In the genomic region with DNA sequence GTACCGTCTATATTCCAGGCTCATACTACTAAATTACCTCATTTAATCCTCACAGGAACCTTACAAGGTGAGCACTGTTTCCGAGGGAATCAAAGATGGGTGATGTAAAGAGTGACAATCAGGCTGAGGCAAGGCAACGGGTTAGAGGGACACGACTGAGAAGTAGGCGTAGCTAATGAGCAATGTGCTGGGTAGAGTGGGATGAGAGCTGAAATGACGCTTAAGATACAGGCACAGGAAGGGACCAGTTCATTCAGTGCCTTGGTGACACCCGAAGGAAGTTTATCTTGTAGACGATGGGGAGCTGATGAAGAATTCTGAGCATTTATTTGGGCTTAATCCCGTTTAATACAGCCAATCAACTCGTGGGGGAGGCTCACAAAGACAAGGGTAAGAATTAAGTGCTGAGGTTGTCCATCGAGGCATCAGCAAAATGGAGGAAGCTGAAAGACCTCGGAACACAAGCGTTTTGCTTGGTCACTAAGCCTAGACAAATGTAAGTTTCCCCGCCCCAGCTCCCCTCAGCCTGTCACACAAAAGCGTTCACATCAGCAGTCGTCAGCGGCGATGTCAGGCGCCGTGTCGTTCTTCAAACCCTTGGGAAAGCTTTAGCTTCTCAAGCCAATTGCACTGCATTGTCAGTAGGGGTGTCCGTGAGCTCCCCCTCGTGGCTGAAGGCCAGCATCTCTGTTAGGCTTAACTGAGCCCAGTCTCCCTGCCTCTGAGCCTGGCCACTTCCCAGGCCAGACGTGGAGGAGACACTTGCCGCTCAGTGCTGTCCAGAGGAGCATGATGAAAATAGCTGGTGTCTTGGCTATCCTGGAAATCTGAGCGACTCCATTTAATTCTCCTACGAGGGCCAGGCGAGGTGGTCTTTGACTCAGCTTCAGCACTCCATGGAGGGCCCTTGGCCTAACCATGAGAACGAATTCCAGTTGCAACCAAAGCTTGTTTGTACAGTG, we compare ENCODE assay signal across 1 cellular context.
A peak's percentile ranks its signal among the peaks of the same experiment; 100 is the strongest.
TF ChIP-seq lines count a peak whose summit lies in the region.

No MANE protein-coding gene starts in this region.

TF ChIP-seq in HepG2, 621 proteins besides CTCF, POLR2A, EP300 and RAD21 (continued from another document and continues in another):
- TF ChIP-seq ZNF12 (CRISPR knock-in tag; IDR thresholded peaks at IDR 0.05), result 0 out of 2 replicates have a peak, but pooled peaks have one; percentile 7
- TF ChIP-seq, protein P1, sequence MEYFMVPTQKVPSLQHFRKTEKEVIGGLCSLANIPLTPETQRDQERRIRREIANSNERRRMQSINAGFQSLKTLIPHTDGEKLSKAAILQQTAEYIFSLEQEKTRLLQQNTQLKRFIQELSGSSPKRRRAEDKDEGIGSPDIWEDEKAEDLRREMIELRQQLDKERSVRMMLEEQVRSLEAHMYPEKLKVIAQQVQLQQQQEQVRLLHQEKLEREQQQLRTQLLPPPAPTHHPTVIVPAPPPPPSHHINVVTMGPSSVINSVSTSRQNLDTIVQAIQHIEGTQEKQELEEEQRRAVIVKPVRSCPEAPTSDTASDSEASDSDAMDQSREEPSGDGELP (IDR thresholded peaks at IDR 0.05; ENCODE audit: borderline replicate concordance, low read depth), result no peak
- peak; percentile 74 for TF ChIP-seq ZNF883 (CRISPR knock-in tag; IDR thresholded peaks at IDR 0.05; ENCODE audit: not compliant biosample characterization)
- peak; percentile 61 for TF ChIP-seq GABPB1 (CRISPR knock-in tag; IDR thresholded peaks at IDR 0.05)
- no peak for TF ChIP-seq GTF2F1 (IDR thresholded peaks at IDR 0.05; ENCODE audit: low read length)
- TF ChIP-seq ZNF383 (CRISPR knock-in tag; IDR thresholded peaks at IDR 0.05; ENCODE audit: borderline replicate concordance), result peak; percentile 28; the same call in 1 of the 2 replicates
- TF ChIP-seq KAT2B (IDR thresholded peaks at IDR 0.05; ENCODE audit: borderline replicate concordance, low read depth, low read length), result no peak
- TF ChIP-seq ARNT (IDR thresholded peaks at IDR 0.05), result no peak
- 0 out of 2 replicates have a peak, but pooled peaks have one; percentile 14 for TF ChIP-seq NR2C2 (CRISPR knock-in tag; IDR thresholded peaks at IDR 0.05; ENCODE audit: borderline replicate concordance)
- 0 out of 2 replicates have a peak, but pooled peaks have one; percentile 49 for TF ChIP-seq ZNF44 (CRISPR knock-in tag; IDR thresholded peaks at IDR 0.05)
- peak; percentile 39; the same call in 1 of the 2 replicates for TF ChIP-seq BCL6 (CRISPR knock-in tag; IDR thresholded peaks at IDR 0.05)
- no peak for TF ChIP-seq SMARCC2 (IDR thresholded peaks at IDR 0.05)
- 0 out of 2 replicates have a peak, but pooled peaks have one; percentile 59 for TF ChIP-seq MTA1 (CRISPR knock-in tag; IDR thresholded peaks at IDR 0.05; ENCODE audit: borderline replicate concordance)
- TF ChIP-seq ZNF556 (CRISPR knock-in tag; IDR thresholded peaks at IDR 0.05; ENCODE audit: borderline replicate concordance), result peak; percentile 95
- peak in 1 of 2 experiments; percentile 58; a peak in 1 of 4 replicates for TF ChIP-seq KLF16 (CRISPR knock-in tag; IDR thresholded peaks at IDR 0.05)
- TF ChIP-seq, protein P2, sequence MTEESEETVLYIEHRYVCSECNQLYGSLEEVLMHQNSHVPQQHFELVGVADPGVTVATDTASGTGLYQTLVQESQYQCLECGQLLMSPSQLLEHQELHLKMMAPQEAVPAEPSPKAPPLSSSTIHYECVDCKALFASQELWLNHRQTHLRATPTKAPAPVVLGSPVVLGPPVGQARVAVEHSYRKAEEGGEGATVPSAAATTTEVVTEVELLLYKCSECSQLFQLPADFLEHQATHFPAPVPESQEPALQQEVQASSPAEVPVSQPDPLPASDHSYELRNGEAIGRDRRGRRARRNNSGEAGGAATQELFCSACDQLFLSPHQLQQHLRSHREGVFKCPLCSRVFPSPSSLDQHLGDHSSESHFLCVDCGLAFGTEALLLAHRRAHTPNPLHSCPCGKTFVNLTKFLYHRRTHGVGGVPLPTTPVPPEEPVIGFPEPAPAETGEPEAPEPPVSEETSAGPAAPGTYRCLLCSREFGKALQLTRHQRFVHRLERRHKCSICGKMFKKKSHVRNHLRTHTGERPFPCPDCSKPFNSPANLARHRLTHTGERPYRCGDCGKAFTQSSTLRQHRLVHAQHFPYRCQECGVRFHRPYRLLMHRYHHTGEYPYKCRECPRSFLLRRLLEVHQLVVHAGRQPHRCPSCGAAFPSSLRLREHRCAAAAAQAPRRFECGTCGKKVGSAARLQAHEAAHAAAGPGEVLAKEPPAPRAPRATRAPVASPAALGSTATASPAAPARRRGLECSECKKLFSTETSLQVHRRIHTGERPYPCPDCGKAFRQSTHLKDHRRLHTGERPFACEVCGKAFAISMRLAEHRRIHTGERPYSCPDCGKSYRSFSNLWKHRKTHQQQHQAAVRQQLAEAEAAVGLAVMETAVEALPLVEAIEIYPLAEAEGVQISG (CRISPR knock-in tag; IDR thresholded peaks at IDR 0.05), result peak; percentile 72; the same call in 1 of the 2 replicates
- TF ChIP-seq ZNF879 (CRISPR knock-in tag; IDR thresholded peaks at IDR 0.05), result no peak
- 0 out of 2 replicates have a peak, but pooled peaks have one; percentile 68 for TF ChIP-seq ZNF75D (CRISPR knock-in tag; IDR thresholded peaks at IDR 0.05; ENCODE audit: borderline replicate concordance)
- 0 out of 2 replicates have a peak, but pooled peaks have one; percentile 9 for TF ChIP-seq FOXA3 (CRISPR knock-in tag; IDR thresholded peaks at IDR 0.05)
- TF ChIP-seq, protein P3, sequence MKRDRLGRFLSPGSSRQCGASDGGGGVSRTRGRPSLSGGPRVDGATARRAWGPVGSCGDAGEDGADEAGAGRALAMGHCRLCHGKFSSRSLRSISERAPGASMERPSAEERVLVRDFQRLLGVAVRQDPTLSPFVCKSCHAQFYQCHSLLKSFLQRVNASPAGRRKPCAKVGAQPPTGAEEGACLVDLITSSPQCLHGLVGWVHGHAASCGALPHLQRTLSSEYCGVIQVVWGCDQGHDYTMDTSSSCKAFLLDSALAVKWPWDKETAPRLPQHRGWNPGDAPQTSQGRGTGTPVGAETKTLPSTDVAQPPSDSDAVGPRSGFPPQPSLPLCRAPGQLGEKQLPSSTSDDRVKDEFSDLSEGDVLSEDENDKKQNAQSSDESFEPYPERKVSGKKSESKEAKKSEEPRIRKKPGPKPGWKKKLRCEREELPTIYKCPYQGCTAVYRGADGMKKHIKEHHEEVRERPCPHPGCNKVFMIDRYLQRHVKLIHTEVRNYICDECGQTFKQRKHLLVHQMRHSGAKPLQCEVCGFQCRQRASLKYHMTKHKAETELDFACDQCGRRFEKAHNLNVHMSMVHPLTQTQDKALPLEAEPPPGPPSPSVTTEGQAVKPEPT (CRISPR knock-in tag; IDR thresholded peaks at IDR 0.05; ENCODE audit: low read depth), result peak; percentile 65; the same call in 1 of the 2 replicates
- TF ChIP-seq ZFP1 (CRISPR knock-in tag; IDR thresholded peaks at IDR 0.05), result no peak
- TF ChIP-seq HDAC6 (IDR thresholded peaks at IDR 0.05; ENCODE audit: low read depth, low read length), result no peak
- TF ChIP-seq BRCA1 (CRISPR knock-in tag; IDR thresholded peaks at IDR 0.05), result no peak
- peak; percentile 39 for TF ChIP-seq ZFP36 (IDR thresholded peaks at IDR 0.05; ENCODE audit: borderline replicate concordance, low read depth, low read length, partially characterized antibody)
- 0 out of 2 replicates have a peak, but pooled peaks have one; percentile 46 for TF ChIP-seq ZNF543 (CRISPR knock-in tag; IDR thresholded peaks at IDR 0.05)
- peak; percentile 92 for TF ChIP-seq ZNF224 (CRISPR knock-in tag; IDR thresholded peaks at IDR 0.05)
- no peak for TF ChIP-seq ZFAT (CRISPR knock-in tag; conservative IDR thresholded peaks at IDR 0.05)
- no peak for TF ChIP-seq FLYWCH1 (CRISPR knock-in tag; IDR thresholded peaks at IDR 0.05)
- TF ChIP-seq, protein P4, sequence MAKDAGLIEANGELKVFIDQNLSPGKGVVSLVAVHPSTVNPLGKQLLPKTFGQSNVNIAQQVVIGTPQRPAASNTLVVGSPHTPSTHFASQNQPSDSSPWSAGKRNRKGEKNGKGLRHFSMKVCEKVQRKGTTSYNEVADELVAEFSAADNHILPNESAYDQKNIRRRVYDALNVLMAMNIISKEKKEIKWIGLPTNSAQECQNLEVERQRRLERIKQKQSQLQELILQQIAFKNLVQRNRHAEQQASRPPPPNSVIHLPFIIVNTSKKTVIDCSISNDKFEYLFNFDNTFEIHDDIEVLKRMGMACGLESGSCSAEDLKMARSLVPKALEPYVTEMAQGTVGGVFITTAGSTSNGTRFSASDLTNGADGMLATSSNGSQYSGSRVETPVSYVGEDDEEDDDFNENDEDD (CRISPR knock-in tag; IDR thresholded peaks at IDR 0.05; ENCODE audit: borderline replicate concordance), result 0 out of 2 replicates have a peak, but pooled peaks have one; percentile 15
- TF ChIP-seq ZNF510 (CRISPR knock-in tag; IDR thresholded peaks at IDR 0.05; ENCODE audit: low read depth), result 0 out of 2 replicates have a peak, but pooled peaks have one; percentile 58
- TF ChIP-seq, protein P5, sequence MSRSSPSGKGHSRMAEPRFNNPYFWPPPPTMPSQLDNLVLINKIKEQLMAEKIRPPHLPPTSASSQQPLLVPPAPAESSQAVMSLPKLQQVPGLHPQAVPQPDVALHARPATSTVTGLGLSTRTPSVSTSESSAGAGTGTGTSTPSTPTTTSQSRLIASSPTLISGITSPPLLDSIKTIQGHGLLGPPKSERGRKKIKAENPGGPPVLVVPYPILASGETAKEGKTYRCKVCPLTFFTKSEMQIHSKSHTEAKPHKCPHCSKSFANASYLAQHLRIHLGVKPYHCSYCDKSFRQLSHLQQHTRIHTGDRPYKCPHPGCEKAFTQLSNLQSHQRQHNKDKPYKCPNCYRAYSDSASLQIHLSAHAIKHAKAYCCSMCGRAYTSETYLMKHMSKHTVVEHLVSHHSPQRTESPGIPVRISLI (CRISPR knock-in tag; IDR thresholded peaks at IDR 0.05; ENCODE audit: borderline replicate concordance), result no peak
- TF ChIP-seq, protein P6, sequence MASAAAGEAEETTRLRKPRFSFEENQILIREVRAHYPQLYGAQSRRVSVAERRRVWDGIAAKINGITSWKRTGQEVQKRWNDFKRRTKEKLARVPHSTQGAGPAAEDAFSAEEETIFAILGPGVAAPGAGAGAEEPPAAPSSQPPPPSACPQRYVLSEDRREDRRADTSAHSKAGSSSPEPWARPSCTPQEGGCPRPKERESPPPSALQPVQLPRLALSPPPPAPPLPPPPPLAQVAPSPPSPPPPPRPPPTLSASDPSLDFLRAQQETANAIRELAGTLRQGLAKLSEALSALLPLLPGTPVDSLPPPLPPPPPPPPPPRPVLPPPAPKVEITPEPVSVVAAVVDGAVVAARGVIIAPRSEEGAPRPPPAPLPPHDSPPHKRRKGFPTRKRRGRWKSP (CRISPR knock-in tag; IDR thresholded peaks at IDR 0.05), result 0 out of 2 replicates have a peak, but pooled peaks have one; percentile 42
- peak; percentile 28; the same call in 1 of the 2 replicates for TF ChIP-seq MED1 (CRISPR knock-in tag; IDR thresholded peaks at IDR 0.05)
- TF ChIP-seq, protein P7, sequence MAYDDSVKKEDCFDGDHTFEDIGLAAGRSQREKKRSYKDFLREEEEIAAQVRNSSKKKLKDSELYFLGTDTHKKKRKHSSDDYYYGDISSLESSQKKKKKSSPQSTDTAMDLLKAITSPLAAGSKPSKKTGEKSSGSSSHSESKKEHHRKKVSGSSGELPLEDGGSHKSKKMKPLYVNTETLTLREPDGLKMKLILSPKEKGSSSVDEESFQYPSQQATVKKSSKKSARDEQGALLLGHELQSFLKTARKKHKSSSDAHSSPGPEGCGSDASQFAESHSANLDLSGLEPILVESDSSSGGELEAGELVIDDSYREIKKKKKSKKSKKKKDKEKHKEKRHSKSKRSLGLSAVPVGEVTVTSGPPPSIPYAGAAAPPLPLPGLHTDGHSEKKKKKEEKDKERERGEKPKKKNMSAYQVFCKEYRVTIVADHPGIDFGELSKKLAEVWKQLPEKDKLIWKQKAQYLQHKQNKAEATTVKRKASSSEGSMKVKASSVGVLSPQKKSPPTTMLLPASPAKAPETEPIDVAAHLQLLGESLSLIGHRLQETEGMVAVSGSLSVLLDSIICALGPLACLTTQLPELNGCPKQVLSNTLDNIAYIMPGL (CRISPR knock-in tag; IDR thresholded peaks at IDR 0.05; ENCODE audit: borderline replicate concordance in 1 of 2, low read depth in 1 of 2), result peak; percentile 57 to 83; a peak in 3 of 4 replicates
- TF ChIP-seq, protein P8, sequence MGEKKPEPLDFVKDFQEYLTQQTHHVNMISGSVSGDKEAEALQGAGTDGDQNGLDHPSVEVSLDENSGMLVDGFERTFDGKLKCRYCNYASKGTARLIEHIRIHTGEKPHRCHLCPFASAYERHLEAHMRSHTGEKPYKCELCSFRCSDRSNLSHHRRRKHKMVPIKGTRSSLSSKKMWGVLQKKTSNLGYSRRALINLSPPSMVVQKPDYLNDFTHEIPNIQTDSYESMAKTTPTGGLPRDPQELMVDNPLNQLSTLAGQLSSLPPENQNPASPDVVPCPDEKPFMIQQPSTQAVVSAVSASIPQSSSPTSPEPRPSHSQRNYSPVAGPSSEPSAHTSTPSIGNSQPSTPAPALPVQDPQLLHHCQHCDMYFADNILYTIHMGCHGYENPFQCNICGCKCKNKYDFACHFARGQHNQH (CRISPR knock-in tag; IDR thresholded peaks at IDR 0.05), result 0 out of 2 replicates have a peak, but pooled peaks have one; percentile 83
- no peak for TF ChIP-seq ZNF143 (CRISPR knock-in tag; IDR thresholded peaks at IDR 0.05)
- TF ChIP-seq, protein P9, sequence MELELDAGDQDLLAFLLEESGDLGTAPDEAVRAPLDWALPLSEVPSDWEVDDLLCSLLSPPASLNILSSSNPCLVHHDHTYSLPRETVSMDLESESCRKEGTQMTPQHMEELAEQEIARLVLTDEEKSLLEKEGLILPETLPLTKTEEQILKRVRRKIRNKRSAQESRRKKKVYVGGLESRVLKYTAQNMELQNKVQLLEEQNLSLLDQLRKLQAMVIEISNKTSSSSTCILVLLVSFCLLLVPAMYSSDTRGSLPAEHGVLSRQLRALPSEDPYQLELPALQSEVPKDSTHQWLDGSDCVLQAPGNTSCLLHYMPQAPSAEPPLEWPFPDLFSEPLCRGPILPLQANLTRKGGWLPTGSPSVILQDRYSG (CRISPR knock-in tag; IDR thresholded peaks at IDR 0.05), result no peak
- TF ChIP-seq, protein P10, sequence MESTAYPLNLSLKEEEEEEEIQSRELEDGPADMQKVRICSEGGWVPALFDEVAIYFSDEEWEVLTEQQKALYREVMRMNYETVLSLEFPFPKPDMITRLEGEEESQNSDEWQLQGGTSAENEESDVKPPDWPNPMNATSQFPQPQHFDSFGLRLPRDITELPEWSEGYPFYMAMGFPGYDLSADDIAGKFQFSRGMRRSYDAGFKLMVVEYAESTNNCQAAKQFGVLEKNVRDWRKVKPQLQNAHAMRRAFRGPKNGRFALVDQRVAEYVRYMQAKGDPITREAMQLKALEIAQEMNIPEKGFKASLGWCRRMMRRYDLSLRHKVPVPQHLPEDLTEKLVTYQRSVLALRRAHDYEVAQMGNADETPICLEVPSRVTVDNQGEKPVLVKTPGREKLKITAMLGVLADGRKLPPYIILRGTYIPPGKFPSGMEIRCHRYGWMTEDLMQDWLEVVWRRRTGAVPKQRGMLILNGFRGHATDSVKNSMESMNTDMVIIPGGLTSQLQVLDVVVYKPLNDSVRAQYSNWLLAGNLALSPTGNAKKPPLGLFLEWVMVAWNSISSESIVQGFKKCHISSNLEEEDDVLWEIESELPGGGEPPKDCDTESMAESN (CRISPR knock-in tag; conservative IDR thresholded peaks at IDR 0.05), result peak; percentile 53; the same call in 1 of the 2 replicates
- TF ChIP-seq, protein P11, sequence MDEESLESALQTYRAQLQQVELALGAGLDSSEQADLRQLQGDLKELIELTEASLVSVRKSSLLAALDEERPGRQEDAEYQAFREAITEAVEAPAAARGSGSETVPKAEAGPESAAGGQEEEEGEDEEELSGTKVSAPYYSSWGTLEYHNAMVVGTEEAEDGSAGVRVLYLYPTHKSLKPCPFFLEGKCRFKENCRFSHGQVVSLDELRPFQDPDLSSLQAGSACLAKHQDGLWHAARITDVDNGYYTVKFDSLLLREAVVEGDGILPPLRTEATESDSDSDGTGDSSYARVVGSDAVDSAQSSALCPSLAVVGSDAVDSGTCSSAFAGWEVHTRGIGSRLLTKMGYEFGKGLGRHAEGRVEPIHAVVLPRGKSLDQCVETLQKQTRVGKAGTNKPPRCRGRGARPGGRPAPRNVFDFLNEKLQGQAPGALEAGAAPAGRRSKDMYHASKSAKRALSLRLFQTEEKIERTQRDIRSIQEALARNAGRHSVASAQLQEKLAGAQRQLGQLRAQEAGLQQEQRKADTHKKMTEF (CRISPR knock-in tag; IDR thresholded peaks at IDR 0.05), result peak; percentile 46; the same call in 1 of the 2 replicates
